Comparison of ENCODE assay signal across 9 cellular contexts in genomic region chr16:2204727-2205103, GRCh38. TPM values are rescaled to one million over a fixed set of nuclear protein-coding genes. Genes with fewer than 3 reads are reported as not detected.
A peak's percentile ranks its signal among the peaks of the same experiment; 100 is the strongest.
DNase-seq lines count a peak whose midpoint lies in the region; ATAC-seq, FAIRE-seq and TF ChIP-seq lines count a peak whose summit lies in the region.
"Had no signal": no experiment of that assay in that cellular context is flagged by ENCODE, and none has a peak within 500 bp of the region (broad histone marks: within the 10 kb centered on the region; RNA-seq: fewer than 3 reads in every experiment).

No MANE protein-coding gene starts in this region.

- H3K9ac ChIP-seq in mucosa of rectum (ENCODE audit: low read depth in 1 of 2, low read length in 2 of 2) = peak overlapping the region; percentile 77 to 97

- H3K27me3 Mint-ChIP-seq in stimulated activated naive CD8-positive, alpha-beta T cell treated with anti-CD3 and anti-CD28 coated beads, Interleukin-15, Interleukin-2, amounts not matched to agents 100 ng/mL and 50 ng/mL, for 24 hours = no peaks in the 10 kb centered on the region

- H3K9me3 ChIP-seq in breast epithelium = no peaks in the 10 kb centered on the region
- no peaks in the 10 kb centered on the region for H3K9me3 ChIP-seq in mucosa of rectum (ENCODE audit: control insufficient read depth in 2 of 2, low read length in 2 of 2)

- intact Hi-C loops in breast epithelium (cut with DNase I; ENCODE audit: low total_unique reads) = no loop called here

- no peak for FAIRE-seq in urothelium cell line (lab: Jason Lieb, UNC)

- DNase-seq in stimulated activated naive CD8-positive, alpha-beta T cell treated with anti-CD3 and anti-CD28 coated beads, Interleukin-15, Interleukin-2, amounts not matched to agents 100 U/mL and 50 U/mL, for 24 hours = no peak
- DNase-seq in breast epithelium (ENCODE audit: low spot score in 2 of 2) (no peak), C1 segment of cervical spinal cord (lab: John Stamatoyannopoulos, UW) (no peak), urothelium cell line (ENCODE audit: low spot score) (no peak), GM10266 (ENCODE audit: extremely low spot score) (no peak)
- DNase-seq: SIG-M5 had no signal

- TF ChIP-seq CTCF in breast epithelium (IDR thresholded peaks at IDR 0.05) = no peak
- TF ChIP-seq CTCF in GM10266 (IDR thresholded peaks at IDR 0.05; ENCODE audit: control insufficient read depth, insufficient read depth, low read depth, missing control alignments) = no peak

- no peak for TF ChIP-seq POLR2A in breast epithelium (IDR thresholded peaks at IDR 0.05)

- H3K4me1 Mint-ChIP-seq in stimulated activated naive CD8-positive, alpha-beta T cell treated with anti-CD3 and anti-CD28 coated beads, Interleukin-15, Interleukin-2, amounts not matched to agents 100 ng/mL and 50 ng/mL, for 24 hours (ENCODE audit: low read depth) = peaks cover 31% of the 10 kb centered on the region

- ATAC-seq in stimulated activated naive CD8-positive, alpha-beta T cell treated with anti-CD3 and anti-CD28 coated beads, Interleukin-15, Interleukin-2, amounts not matched to agents 100 U/mL and 50 U/mL, for 24 hours = no peak
- no peak for ATAC-seq in GM21737 (IDR thresholded peaks at IDR 0.05; ENCODE audit: unreplicated experiment)

- H3K4me3 Mint-ChIP-seq in stimulated activated naive CD8-positive, alpha-beta T cell treated with anti-CD3 and anti-CD28 coated beads, Interleukin-15, Interleukin-2, amounts not matched to agents 100 ng/mL and 50 ng/mL, for 24 hours = peak overlapping the region; percentile 79

- peaks cover 18% of the 10 kb centered on the region for H3K36me3 Mint-ChIP-seq in stimulated activated naive CD8-positive, alpha-beta T cell treated with anti-CD3 and anti-CD28 coated beads, Interleukin-15, Interleukin-2, amounts not matched to agents 100 ng/mL and 50 ng/mL, for 24 hours (ENCODE audit: low read depth)

- H3K4me3 ChIP-seq in breast epithelium (peak overlapping the region; percentile 62 to 80 (median 79)), mucosa of rectum (ENCODE audit: low read length in 2 of 2) (peak overlapping the region; percentile 90 to 100)

- no peaks in the 10 kb centered on the region for H3K9me3 Mint-ChIP-seq in stimulated activated naive CD8-positive, alpha-beta T cell treated with anti-CD3 and anti-CD28 coated beads, Interleukin-15, Interleukin-2, amounts not matched to agents 100 ng/mL and 50 ng/mL, for 24 hours

- H3K27me3 ChIP-seq in breast epithelium (no peaks in the 10 kb centered on the region), mucosa of rectum (ENCODE audit: control insufficient read depth in 2 of 2, insufficient read depth in 2 of 2, low read length in 2 of 2) (no peaks in the 10 kb centered on the region)

- peaks cover 8 to 10% of the 10 kb centered on the region in 2 donors for H3K4me1 ChIP-seq in breast epithelium
- peaks cover 12 to 13% of the 10 kb centered on the region in 2 donors for H3K4me1 ChIP-seq in mucosa of rectum (ENCODE audit: control insufficient read depth in 2 of 2, insufficient read depth in 2 of 2, low read length in 2 of 2)

- peak overlapping the region; percentile 86 for H3K27ac Mint-ChIP-seq in stimulated activated naive CD8-positive, alpha-beta T cell treated with anti-CD3 and anti-CD28 coated beads, Interleukin-15, Interleukin-2, amounts not matched to agents 100 ng/mL and 50 ng/mL, for 24 hours

- peak overlapping the region; percentile 91 to 99 for H3K27ac ChIP-seq in breast epithelium
- H3K27ac ChIP-seq in mucosa of rectum (ENCODE audit: low read depth in 2 of 2, low read length in 2 of 2) = peak overlapping the region in 1 of 2 donors; percentile 95

- H3K36me3 ChIP-seq in breast epithelium (no peaks in the 10 kb centered on the region), mucosa of rectum (ENCODE audit: control insufficient read depth in 2 of 2, insufficient read depth in 2 of 2, low read length in 2 of 2) (peaks cover 11 to 16% of the 10 kb centered on the region in 2 donors)

RNA-seq across cellular contexts. Expression of gene MLST8, which starts 0.5 kb away (rescaled TPM):
- total RNA-seq in breast epithelium = 10 to 100 TPM; 42.7 to 48.1 (median 46.5) TPM

RNA-seq across cellular contexts. Expression of gene BRICD5, which starts 5.9 kb away (rescaled TPM):
- total RNA-seq in breast epithelium = 1 to 10 TPM; 1.4 to 7.5 (median 5.9) TPM

RNA-seq across cellular contexts. Expression of gene CASKIN1, which starts 8.3 kb away (rescaled TPM):
- under 1 TPM in 2 of 3 donors, not detected in 1; 0.33 to 0.44 TPM for total RNA-seq in breast epithelium

RNA-seq across cellular contexts. Expression of gene PGP, which starts 9.9 kb away (rescaled TPM):
- total RNA-seq in breast epithelium = 10 to 100 TPM in 2 of 3 donors, 1 to 10 TPM in 1; 9.1 to 14.7 (median 12.9) TPM

RNA-seq across cellular contexts. Expression of gene E4F1, which starts 18.7 kb away (rescaled TPM):
- total RNA-seq in breast epithelium = 10 to 100 TPM; 19.0 to 40.2 (median 34.7) TPM
